18 cellular contexts compared by ENCODE assay signal in genomic region chr16:88732172-88732960, GRCh38. TPM values are rescaled to one million over a fixed set of nuclear protein-coding genes. Genes with fewer than 3 reads are reported as not detected.
DNase-seq lines count a peak whose midpoint lies in the region; ATAC-seq lines count a peak whose summit lies in the region.
"Had no signal": no experiment of that assay in that cellular context is flagged by ENCODE, and none has a peak within 500 bp of the region (broad histone marks: within the 10 kb centered on the region; RNA-seq: fewer than 3 reads in every experiment).

No MANE protein-coding gene starts in this region.

- H3K27ac Mint-ChIP-seq in stimulated activated naive CD8-positive, alpha-beta T cell treated with anti-CD3 and anti-CD28 coated beads, Interleukin-15, amount 100 ng/mL, for 72 hours, result peak overlapping the region in 1 of 2 donors; percentile 42
- no peak overlapping the region for H3K27ac Mint-ChIP-seq in activated T-helper 17 cell treated with anti-CD3 and anti-CD28 coated beads, Interleukin-2, amount 50 U/mL, for 72 hours
- no peak overlapping the region for H3K27ac Mint-ChIP-seq in stimulated activated memory B cell treated with anti-CD40 and anti-IgM and Interleukin-4, amounts not matched to agents 10 μg/mL and 1 μg/mL and 100 μg/mL, for 72 hours

- H3K27me3 Mint-ChIP-seq in stimulated activated naive CD8-positive, alpha-beta T cell treated with anti-CD3 and anti-CD28 coated beads, Interleukin-15, amount 100 ng/mL, for 72 hours, result no peaks in the 10 kb centered on the region
- no peaks in the 10 kb centered on the region for H3K27me3 Mint-ChIP-seq in activated T-helper 17 cell treated with anti-CD3 and anti-CD28 coated beads, Interleukin-2, amount 50 U/mL, for 72 hours
- no peaks in the 10 kb centered on the region for H3K27me3 Mint-ChIP-seq in stimulated activated memory B cell treated with anti-CD40 and anti-IgM and Interleukin-4, amounts not matched to agents 10 μg/mL and 1 μg/mL and 100 μg/mL, for 72 hours
- H3K27me3 Mint-ChIP-seq: B cell had no signal

- no peak overlapping the region for H3K4me3 Mint-ChIP-seq in stimulated activated naive CD8-positive, alpha-beta T cell treated with anti-CD3 and anti-CD28 coated beads, Interleukin-15, amount 100 ng/mL, for 72 hours
- no peak overlapping the region for H3K4me3 Mint-ChIP-seq in activated T-helper 17 cell treated with anti-CD3 and anti-CD28 coated beads, Interleukin-2, amount 50 U/mL, for 72 hours
- H3K4me3 Mint-ChIP-seq in stimulated activated memory B cell treated with anti-CD40 and anti-IgM and Interleukin-4, amounts not matched to agents 10 μg/mL and 1 μg/mL and 100 μg/mL, for 72 hours, result no peak overlapping the region
- H3K4me3 Mint-ChIP-seq: B cell, immature natural killer cell had no signal

- peaks cover 8% of the 10 kb centered on the region for H3K4me1 Mint-ChIP-seq in stimulated activated naive CD8-positive, alpha-beta T cell treated with anti-CD3 and anti-CD28 coated beads, Interleukin-15, amount 100 ng/mL, for 72 hours
- no peaks in the 10 kb centered on the region for H3K4me1 Mint-ChIP-seq in activated T-helper 17 cell treated with anti-CD3 and anti-CD28 coated beads, Interleukin-2, amount 50 U/mL, for 72 hours
- peaks cover 7% of the 10 kb centered on the region for H3K4me1 Mint-ChIP-seq in stimulated activated memory B cell treated with anti-CD40 and anti-IgM and Interleukin-4, amounts not matched to agents 10 μg/mL and 1 μg/mL and 100 μg/mL, for 72 hours

- peaks cover 37% of the 10 kb centered on the region for H3K36me3 Mint-ChIP-seq in activated T-helper 17 cell treated with anti-CD3 and anti-CD28 coated beads, Interleukin-2, amount 50 U/mL, for 72 hours (ENCODE audit: low read depth)
- H3K36me3 Mint-ChIP-seq in stimulated activated memory B cell treated with anti-CD40 and anti-IgM and Interleukin-4, amounts not matched to agents 10 μg/mL and 1 μg/mL and 100 μg/mL, for 72 hours, result peaks cover 21% of the 10 kb centered on the region

- DNase-seq in stimulated activated naive CD8-positive, alpha-beta T cell treated with anti-CD3 and anti-CD28 coated beads, Interleukin-15, amount 100 ng/mL, for 72 hours, result no peak
- DNase-seq in stimulated activated naive CD8-positive, alpha-beta T cell treated with anti-CD3 and anti-CD28 coated beads, Interleukin-15, Interleukin-2, amounts not matched to agents 100 U/mL and 50 U/mL, for 24 hours, result no peak
- DNase-seq in NCI-H1092 treated with DMSO at 0.1 percent for 48 hours (lab: John Stamatoyannopoulos, UW) (peak; percentile 36), occipital lobe (lab: John Stamatoyannopoulos, UW) (no peak)
- DNase-seq in activated CD8-positive, alpha-beta memory T cell treated with anti-CD3 and anti-CD28 coated beads, Interleukin-2, amount 50 U/mL, for 4 hours, result no peak
- DNase-seq: activated CD8-positive, alpha-beta memory T cell treated with anti-CD3 and anti-CD28 coated beads, Interleukin-2, amount 50 U/mL, for 48 hours; activated naive CD4-positive, alpha-beta T cell treated with Interleukin-2 at 50 U/mL for 16 hours; aorta; Calu3; heart left ventricle; immature natural killer cell; NCI-H1105; stimulated activated CD4-positive, alpha-beta T cell treated with anti-CD3 and anti-CD28 coated beads, Interleukin-1b, Interleukin-23, amount 100 ng/mL, for 48 hours had no signal

- no peaks in the 10 kb centered on the region for H3K9me3 Mint-ChIP-seq in stimulated activated naive CD8-positive, alpha-beta T cell treated with anti-CD3 and anti-CD28 coated beads, Interleukin-15, amount 100 ng/mL, for 72 hours
- no peaks in the 10 kb centered on the region for H3K9me3 Mint-ChIP-seq in activated T-helper 17 cell treated with anti-CD3 and anti-CD28 coated beads, Interleukin-2, amount 50 U/mL, for 72 hours
- H3K9me3 Mint-ChIP-seq in stimulated activated memory B cell treated with anti-CD40 and anti-IgM and Interleukin-4, amounts not matched to agents 10 μg/mL and 1 μg/mL and 100 μg/mL, for 72 hours, result no peaks in the 10 kb centered on the region
- H3K9me3 Mint-ChIP-seq: immature natural killer cell had no signal

- ATAC-seq in stimulated activated naive CD8-positive, alpha-beta T cell treated with anti-CD3 and anti-CD28 coated beads, Interleukin-15, amount 100 ng/mL, for 72 hours, result peak; percentile 16
- ATAC-seq in stimulated activated naive CD8-positive, alpha-beta T cell treated with anti-CD3 and anti-CD28 coated beads, Interleukin-15, Interleukin-2, amounts not matched to agents 100 U/mL and 50 U/mL, for 24 hours, result no peak
- ATAC-seq in activated T-helper 17 cell treated with anti-CD3 and anti-CD28 coated beads, Interleukin-2, amount 50 U/mL, for 72 hours (replicated peaks), result peak; percentile 25
- no peak for ATAC-seq in stimulated activated memory B cell treated with anti-CD40 and anti-IgM and Interleukin-4, amounts not matched to agents 10 μg/mL and 1 μg/mL and 100 μg/mL, for 72 hours
- ATAC-seq: heart left ventricle had no signal

RNA-seq across cellular contexts. Expression of gene CTU2, which starts 26.1 kb away (rescaled TPM):
- total RNA-seq in activated T-helper 17 cell treated with anti-CD3 and anti-CD28 coated beads, Interleukin-2, amount 50 U/mL, for 72 hours, result 10 to 100 TPM; 19.8 to 31.8 TPM
- 15.9 TPM for total RNA-seq in occipital lobe

RNA-seq across cellular contexts. Expression of gene RNF166, which starts 26.2 kb away (rescaled TPM):
- 100 to 1,000 TPM in 1 of 2 donors, 10 to 100 TPM in 1; 57.1 to 119 TPM for total RNA-seq in activated T-helper 17 cell treated with anti-CD3 and anti-CD28 coated beads, Interleukin-2, amount 50 U/mL, for 72 hours
- 10.9 TPM for total RNA-seq in occipital lobe

RNA-seq across cellular contexts. Expression of gene SNAI3, which starts 46.1 kb away (rescaled TPM):
- total RNA-seq in activated T-helper 17 cell treated with anti-CD3 and anti-CD28 coated beads, Interleukin-2, amount 50 U/mL, for 72 hours, result 1 to 10 TPM; 5.9 to 6.7 TPM
- total RNA-seq in occipital lobe, result 0.16 TPM
- total RNA-seq: chondrocyte, osteoblast had no signal

RNA-seq across cellular contexts. Expression of gene PIEZO1, which starts 52.7 kb away (rescaled TPM):
- 100 to 1,000 TPM; 197 to 326 TPM for total RNA-seq in activated T-helper 17 cell treated with anti-CD3 and anti-CD28 coated beads, Interleukin-2, amount 50 U/mL, for 72 hours
- total RNA-seq in occipital lobe, result 4.8 TPM

Comparison
In these comparisons a context has a peak if more than half of its experiments do, and no peak if none do; other contexts are left out.
1. ATAC-seq: peak in stimulated activated naive CD8-positive, alpha-beta T cell treated with anti-CD3 and anti-CD28 coated beads, Interleukin-15, amount 100 ng/mL, for 72 hours (single experiment) and activated T-helper 17 cell treated with anti-CD3 and anti-CD28 coated beads, Interleukin-2, amount 50 U/mL, for 72 hours (single experiment); none in stimulated activated naive CD8-positive, alpha-beta T cell treated with anti-CD3 and anti-CD28 coated beads, Interleukin-15, Interleukin-2, amounts not matched to agents 100 U/mL and 50 U/mL, for 24 hours (single experiment) and stimulated activated memory B cell treated with anti-CD40 and anti-IgM and Interleukin-4, amounts not matched to agents 10 μg/mL and 1 μg/mL and 100 μg/mL, for 72 hours (single experiment).